1 cellular context compared by ENCODE assay signal in the genomic region with DNA sequence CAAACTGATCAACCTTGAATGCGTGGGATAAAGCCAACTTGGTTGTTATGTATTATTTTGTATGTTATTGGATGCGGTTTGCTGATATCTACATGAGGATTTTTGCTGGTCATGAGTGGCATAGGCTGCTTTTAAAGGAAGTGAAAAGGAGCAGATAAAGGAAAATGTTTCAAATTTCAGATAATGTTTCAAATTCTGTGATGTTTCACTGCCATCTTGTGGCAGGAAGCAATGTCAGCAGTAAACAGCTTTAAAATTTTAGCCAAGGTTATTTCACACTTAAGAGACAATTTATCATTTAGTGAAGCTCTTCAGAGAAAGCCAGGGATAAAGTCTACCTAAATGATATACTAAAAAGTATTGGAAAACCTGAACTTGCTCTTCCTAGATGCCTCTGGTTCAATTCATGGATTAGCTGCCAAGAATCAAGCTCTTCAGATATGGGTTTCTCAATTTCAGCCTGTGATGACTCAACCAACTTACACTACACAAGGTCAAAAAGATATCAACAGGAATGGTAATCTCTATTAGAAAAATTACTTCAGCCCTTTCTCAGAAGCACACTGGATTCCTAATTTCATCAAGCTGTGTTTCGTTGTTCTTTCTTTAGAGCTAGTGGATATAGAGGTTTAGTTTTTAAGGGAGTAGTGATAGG.
TF ChIP-seq lines count a peak whose summit lies in the region.

No MANE protein-coding gene starts in this region.

TF ChIP-seq in K562, 482 proteins besides CTCF, POLR2A, EP300 and RAD21 (continued from another document and continues in another):
- TF ChIP-seq, protein P1, sequence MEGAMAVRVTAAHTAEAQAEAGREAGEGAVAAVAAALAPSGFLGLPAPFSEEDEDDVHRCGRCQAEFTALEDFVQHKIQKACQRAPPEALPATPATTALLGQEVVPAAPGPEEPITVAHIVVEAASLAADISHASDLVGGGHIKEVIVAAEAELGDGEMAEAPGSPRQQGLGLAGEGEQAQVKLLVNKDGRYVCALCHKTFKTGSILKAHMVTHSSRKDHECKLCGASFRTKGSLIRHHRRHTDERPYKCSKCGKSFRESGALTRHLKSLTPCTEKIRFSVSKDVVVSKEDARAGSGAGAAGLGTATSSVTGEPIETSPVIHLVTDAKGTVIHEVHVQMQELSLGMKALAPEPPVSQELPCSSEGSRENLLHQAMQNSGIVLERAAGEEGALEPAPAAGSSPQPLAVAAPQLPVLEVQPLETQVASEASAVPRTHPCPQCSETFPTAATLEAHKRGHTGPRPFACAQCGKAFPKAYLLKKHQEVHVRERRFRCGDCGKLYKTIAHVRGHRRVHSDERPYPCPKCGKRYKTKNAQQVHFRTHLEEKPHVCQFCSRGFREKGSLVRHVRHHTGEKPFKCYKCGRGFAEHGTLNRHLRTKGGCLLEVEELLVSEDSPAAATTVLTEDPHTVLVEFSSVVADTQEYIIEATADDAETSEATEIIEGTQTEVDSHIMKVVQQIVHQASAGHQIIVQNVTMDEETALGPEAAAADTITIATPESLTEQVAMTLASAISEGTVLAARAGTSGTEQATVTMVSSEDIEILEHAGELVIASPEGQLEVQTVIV (CRISPR knock-in tag; IDR thresholded peaks at IDR 0.05; ENCODE audit: borderline replicate concordance), result 0 out of 2 replicates have a peak, but pooled peaks have one; percentile 10
- TF ChIP-seq FOXK1 (CRISPR knock-in tag; IDR thresholded peaks at IDR 0.05; ENCODE audit: borderline replicate concordance) (no peak), FOSL1 (tag; conservative IDR thresholded peaks at IDR 0.05) (peak; percentile 74), KLF1 (tag; IDR thresholded peaks at IDR 0.05) (no peak), ZNF699 (CRISPR knock-in tag; IDR thresholded peaks at IDR 0.05; ENCODE audit: insufficient replicate concordance) (no peak), MECOM (CRISPR knock-in tag; IDR thresholded peaks at IDR 0.05) (no peak), MAFG (tag; conservative IDR thresholded peaks at IDR 0.05) (peak; percentile 53), C11orf30 (IDR thresholded peaks at IDR 0.05; ENCODE audit: low read depth) (peak; percentile 61; the same call in 1 of the 2 replicates), ESRRA (IDR thresholded peaks at IDR 0.05; ENCODE audit: borderline replicate concordance, low read depth) (0 out of 2 replicates have a peak, but pooled peaks have one; percentile 49), NCOA6 (IDR thresholded peaks at IDR 0.05) (no peak), TCFL5 (CRISPR knock-in tag; conservative IDR thresholded peaks at IDR 0.05) (no peak), TCF7L2 (IDR thresholded peaks at IDR 0.05; ENCODE audit: low read depth, low read length) (no peak), NEUROD1 (IDR thresholded peaks at IDR 0.05; ENCODE audit: borderline replicate concordance, low read depth, low read length, partially characterized antibody) (no peak), POU5F1 (IDR thresholded peaks at IDR 0.05; ENCODE audit: borderline replicate concordance, low read depth, low read length, partially characterized antibody) (no peak), FOXK2 (conservative IDR thresholded peaks at IDR 0.05 in 1 of 2, IDR thresholded peaks at IDR 0.05 in 1 of 2; ENCODE audit: low read depth in 2 of 2) (0 out of 4 replicates have a peak, but pooled peaks of 1 of the 2 experiments have one; percentile 27), MCM2 (IDR thresholded peaks at IDR 0.05; ENCODE audit: low read depth) (no peak), JUND (IDR thresholded peaks at IDR 0.05; ENCODE audit: borderline replicate concordance, low read depth, low read length) (no peak; the same call in 1 of the 2 replicates), JUND (tag; IDR thresholded peaks at IDR 0.05; ENCODE audit: borderline replicate concordance, low read depth, low read length) (peak; percentile 78; the same call in 1 of the 3 replicates), SMC3 (conservative IDR thresholded peaks at IDR 0.05; ENCODE audit: insufficient read depth, low read depth, low read length) (peak; percentile 31; the same call in 1 of the 2 replicates), POLR2AphosphoS5 (IDR thresholded peaks at IDR 0.05; ENCODE audit: control insufficient read depth, insufficient read depth, low read depth, low read length) (no peak), ELF1 (tag; IDR thresholded peaks at IDR 0.05) (no peak), BCL6 (CRISPR knock-in tag; IDR thresholded peaks at IDR 0.05) (no peak)
- TF ChIP-seq, protein P2, sequence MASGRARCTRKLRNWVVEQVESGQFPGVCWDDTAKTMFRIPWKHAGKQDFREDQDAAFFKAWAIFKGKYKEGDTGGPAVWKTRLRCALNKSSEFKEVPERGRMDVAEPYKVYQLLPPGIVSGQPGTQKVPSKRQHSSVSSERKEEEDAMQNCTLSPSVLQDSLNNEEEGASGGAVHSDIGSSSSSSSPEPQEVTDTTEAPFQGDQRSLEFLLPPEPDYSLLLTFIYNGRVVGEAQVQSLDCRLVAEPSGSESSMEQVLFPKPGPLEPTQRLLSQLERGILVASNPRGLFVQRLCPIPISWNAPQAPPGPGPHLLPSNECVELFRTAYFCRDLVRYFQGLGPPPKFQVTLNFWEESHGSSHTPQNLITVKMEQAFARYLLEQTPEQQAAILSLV (tag; IDR thresholded peaks at IDR 0.05), result 0 out of 2 replicates have a peak, but pooled peaks have one; percentile 15
- TF ChIP-seq, protein P3, sequence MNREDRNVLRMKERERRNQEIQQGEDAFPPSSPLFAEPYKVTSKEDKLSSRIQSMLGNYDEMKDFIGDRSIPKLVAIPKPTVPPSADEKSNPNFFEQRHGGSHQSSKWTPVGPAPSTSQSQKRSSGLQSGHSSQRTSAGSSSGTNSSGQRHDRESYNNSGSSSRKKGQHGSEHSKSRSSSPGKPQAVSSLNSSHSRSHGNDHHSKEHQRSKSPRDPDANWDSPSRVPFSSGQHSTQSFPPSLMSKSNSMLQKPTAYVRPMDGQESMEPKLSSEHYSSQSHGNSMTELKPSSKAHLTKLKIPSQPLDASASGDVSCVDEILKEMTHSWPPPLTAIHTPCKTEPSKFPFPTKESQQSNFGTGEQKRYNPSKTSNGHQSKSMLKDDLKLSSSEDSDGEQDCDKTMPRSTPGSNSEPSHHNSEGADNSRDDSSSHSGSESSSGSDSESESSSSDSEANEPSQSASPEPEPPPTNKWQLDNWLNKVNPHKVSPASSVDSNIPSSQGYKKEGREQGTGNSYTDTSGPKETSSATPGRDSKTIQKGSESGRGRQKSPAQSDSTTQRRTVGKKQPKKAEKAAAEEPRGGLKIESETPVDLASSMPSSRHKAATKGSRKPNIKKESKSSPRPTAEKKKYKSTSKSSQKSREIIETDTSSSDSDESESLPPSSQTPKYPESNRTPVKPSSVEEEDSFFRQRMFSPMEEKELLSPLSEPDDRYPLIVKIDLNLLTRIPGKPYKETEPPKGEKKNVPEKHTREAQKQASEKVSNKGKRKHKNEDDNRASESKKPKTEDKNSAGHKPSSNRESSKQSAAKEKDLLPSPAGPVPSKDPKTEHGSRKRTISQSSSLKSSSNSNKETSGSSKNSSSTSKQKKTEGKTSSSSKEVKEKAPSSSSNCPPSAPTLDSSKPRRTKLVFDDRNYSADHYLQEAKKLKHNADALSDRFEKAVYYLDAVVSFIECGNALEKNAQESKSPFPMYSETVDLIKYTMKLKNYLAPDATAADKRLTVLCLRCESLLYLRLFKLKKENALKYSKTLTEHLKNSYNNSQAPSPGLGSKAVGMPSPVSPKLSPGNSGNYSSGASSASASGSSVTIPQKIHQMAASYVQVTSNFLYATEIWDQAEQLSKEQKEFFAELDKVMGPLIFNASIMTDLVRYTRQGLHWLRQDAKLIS (CRISPR knock-in tag; IDR thresholded peaks at IDR 0.05), result no peak
- TF ChIP-seq, protein P4, sequence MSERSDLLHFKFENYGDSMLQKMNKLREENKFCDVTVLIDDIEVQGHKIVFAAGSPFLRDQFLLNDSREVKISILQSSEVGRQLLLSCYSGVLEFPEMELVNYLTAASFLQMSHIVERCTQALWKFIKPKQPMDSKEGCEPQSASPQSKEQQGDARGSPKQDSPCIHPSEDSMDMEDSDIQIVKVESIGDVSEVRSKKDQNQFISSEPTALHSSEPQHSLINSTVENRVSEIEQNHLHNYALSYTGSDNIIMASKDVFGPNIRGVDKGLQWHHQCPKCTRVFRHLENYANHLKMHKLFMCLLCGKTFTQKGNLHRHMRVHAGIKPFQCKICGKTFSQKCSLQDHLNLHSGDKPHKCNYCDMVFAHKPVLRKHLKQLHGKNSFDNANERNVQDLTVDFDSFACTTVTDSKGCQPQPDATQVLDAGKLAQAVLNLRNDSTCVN (CRISPR knock-in tag; IDR thresholded peaks at IDR 0.05), result no peak
- TF ChIP-seq, protein P5, sequence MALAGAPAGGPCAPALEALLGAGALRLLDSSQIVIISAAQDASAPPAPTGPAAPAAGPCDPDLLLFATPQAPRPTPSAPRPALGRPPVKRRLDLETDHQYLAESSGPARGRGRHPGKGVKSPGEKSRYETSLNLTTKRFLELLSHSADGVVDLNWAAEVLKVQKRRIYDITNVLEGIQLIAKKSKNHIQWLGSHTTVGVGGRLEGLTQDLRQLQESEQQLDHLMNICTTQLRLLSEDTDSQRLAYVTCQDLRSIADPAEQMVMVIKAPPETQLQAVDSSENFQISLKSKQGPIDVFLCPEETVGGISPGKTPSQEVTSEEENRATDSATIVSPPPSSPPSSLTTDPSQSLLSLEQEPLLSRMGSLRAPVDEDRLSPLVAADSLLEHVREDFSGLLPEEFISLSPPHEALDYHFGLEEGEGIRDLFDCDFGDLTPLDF (CRISPR knock-in tag; IDR thresholded peaks at IDR 0.05), result no peak
- TF ChIP-seq, protein P6, sequence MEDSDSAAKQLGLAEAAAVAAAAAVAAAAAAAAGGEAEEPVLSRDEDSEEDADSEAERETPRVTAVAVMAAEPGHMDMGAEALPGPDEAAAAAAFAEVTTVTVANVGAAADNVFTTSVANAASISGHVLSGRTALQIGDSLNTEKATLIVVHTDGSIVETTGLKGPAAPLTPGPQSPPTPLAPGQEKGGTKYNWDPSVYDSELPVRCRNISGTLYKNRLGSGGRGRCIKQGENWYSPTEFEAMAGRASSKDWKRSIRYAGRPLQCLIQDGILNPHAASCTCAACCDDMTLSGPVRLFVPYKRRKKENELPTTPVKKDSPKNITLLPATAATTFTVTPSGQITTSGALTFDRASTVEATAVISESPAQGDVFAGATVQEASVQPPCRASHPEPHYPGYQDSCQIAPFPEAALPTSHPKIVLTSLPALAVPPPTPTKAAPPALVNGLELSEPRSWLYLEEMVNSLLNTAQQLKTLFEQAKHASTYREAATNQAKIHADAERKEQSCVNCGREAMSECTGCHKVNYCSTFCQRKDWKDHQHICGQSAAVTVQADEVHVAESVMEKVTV (CRISPR knock-in tag; IDR thresholded peaks at IDR 0.05), result 0 out of 2 replicates have a peak, but pooled peaks have one; percentile 22
- TF ChIP-seq, protein P7, sequence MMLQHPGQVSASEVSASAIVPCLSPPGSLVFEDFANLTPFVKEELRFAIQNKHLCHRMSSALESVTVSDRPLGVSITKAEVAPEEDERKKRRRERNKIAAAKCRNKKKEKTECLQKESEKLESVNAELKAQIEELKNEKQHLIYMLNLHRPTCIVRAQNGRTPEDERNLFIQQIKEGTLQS (IDR thresholded peaks at IDR 0.05), result peak; percentile 79
- TF ChIP-seq, protein P7 (CRISPR knock-in tag; conservative IDR thresholded peaks at IDR 0.05), result no peak
- TF ChIP-seq, protein P8, sequence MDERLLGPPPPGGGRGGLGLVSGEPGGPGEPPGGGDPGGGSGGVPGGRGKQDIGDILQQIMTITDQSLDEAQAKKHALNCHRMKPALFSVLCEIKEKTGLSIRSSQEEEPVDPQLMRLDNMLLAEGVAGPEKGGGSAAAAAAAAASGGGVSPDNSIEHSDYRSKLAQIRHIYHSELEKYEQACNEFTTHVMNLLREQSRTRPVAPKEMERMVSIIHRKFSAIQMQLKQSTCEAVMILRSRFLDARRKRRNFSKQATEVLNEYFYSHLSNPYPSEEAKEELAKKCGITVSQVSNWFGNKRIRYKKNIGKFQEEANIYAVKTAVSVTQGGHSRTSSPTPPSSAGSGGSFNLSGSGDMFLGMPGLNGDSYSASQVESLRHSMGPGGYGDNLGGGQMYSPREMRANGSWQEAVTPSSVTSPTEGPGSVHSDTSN (CRISPR knock-in tag; IDR thresholded peaks at IDR 0.05; ENCODE audit: low read depth), result no peak
- TF ChIP-seq, protein P8 (tag; conservative IDR thresholded peaks at IDR 0.05; ENCODE audit: low read depth), result peak; percentile 25; the same call in 1 of the 2 replicates
- TF ChIP-seq, protein P9, sequence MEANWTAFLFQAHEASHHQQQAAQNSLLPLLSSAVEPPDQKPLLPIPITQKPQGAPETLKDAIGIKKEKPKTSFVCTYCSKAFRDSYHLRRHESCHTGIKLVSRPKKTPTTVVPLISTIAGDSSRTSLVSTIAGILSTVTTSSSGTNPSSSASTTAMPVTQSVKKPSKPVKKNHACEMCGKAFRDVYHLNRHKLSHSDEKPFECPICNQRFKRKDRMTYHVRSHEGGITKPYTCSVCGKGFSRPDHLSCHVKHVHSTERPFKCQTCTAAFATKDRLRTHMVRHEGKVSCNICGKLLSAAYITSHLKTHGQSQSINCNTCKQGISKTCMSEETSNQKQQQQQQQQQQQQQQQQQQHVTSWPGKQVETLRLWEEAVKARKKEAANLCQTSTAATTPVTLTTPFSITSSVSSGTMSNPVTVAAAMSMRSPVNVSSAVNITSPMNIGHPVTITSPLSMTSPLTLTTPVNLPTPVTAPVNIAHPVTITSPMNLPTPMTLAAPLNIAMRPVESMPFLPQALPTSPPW (CRISPR knock-in tag; IDR thresholded peaks at IDR 0.05), result 0 out of 2 replicates have a peak, but pooled peaks have one; percentile 18
- TF ChIP-seq, protein P10, sequence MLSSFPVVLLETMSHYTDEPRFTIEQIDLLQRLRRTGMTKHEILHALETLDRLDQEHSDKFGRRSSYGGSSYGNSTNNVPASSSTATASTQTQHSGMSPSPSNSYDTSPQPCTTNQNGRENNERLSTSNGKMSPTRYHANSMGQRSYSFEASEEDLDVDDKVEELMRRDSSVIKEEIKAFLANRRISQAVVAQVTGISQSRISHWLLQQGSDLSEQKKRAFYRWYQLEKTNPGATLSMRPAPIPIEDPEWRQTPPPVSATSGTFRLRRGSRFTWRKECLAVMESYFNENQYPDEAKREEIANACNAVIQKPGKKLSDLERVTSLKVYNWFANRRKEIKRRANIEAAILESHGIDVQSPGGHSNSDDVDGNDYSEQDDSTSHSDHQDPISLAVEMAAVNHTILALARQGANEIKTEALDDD (IDR thresholded peaks at IDR 0.05), result peak; percentile 19; the same call in 1 of the 2 replicates
- TF ChIP-seq, protein P11, sequence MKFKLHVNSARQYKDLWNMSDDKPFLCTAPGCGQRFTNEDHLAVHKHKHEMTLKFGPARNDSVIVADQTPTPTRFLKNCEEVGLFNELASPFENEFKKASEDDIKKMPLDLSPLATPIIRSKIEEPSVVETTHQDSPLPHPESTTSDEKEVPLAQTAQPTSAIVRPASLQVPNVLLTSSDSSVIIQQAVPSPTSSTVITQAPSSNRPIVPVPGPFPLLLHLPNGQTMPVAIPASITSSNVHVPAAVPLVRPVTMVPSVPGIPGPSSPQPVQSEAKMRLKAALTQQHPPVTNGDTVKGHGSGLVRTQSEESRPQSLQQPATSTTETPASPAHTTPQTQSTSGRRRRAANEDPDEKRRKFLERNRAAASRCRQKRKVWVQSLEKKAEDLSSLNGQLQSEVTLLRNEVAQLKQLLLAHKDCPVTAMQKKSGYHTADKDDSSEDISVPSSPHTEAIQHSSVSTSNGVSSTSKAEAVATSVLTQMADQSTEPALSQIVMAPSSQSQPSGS (CRISPR knock-in tag; IDR thresholded peaks at IDR 0.05), result no peak
